1 cellular context compared by ENCODE assay signal in genomic region chr17:4969551-4970231, GRCh38.
TF ChIP-seq lines count a peak whose summit lies in the region.

No MANE protein-coding gene starts in this region.

TF ChIP-seq in HepG2, 621 proteins besides CTCF, POLR2A, EP300 and RAD21 (continues in another document):
- no peak for TF ChIP-seq MTA1 (CRISPR knock-in tag; IDR thresholded peaks at IDR 0.05; ENCODE audit: borderline replicate concordance)
- no peak for TF ChIP-seq PRDM4 (CRISPR knock-in tag; IDR thresholded peaks at IDR 0.05; ENCODE audit: borderline replicate concordance)
- TF ChIP-seq ZNF30 (CRISPR knock-in tag; IDR thresholded peaks at IDR 0.05): no peak
- no peak for TF ChIP-seq NR0B2 (CRISPR knock-in tag; IDR thresholded peaks at IDR 0.05)
- TF ChIP-seq ZNF839 (CRISPR knock-in tag; IDR thresholded peaks at IDR 0.05; ENCODE audit: borderline replicate concordance): no peak
- no peak for TF ChIP-seq STAT5B (CRISPR knock-in tag; IDR thresholded peaks at IDR 0.05)
- TF ChIP-seq FOXP1 (IDR thresholded peaks at IDR 0.05): no peak
- no peak for TF ChIP-seq FOXP1 (CRISPR knock-in tag; IDR thresholded peaks at IDR 0.05)
- TF ChIP-seq RARA (CRISPR knock-in tag; IDR thresholded peaks at IDR 0.05): peak; percentile 66
- TF ChIP-seq NR2F1 (CRISPR knock-in tag; IDR thresholded peaks at IDR 0.05): 0 out of 4 replicates have a peak, but pooled peaks of 1 of the 2 experiments have one; percentile 6
- TF ChIP-seq RNF219 (CRISPR knock-in tag; IDR thresholded peaks at IDR 0.05): no peak
- TF ChIP-seq ARID4A (CRISPR knock-in tag; IDR thresholded peaks at IDR 0.05; ENCODE audit: borderline replicate concordance): peak; percentile 44; the same call in 1 of the 2 replicates
- peak; percentile 23 to 82; a peak in 3 of 4 replicates for TF ChIP-seq REST (IDR thresholded peaks at IDR 0.05; ENCODE audit: borderline replicate concordance in 1 of 2, low read depth in 1 of 2, low read length in 2 of 2)
- TF ChIP-seq ZFX (CRISPR knock-in tag; IDR thresholded peaks at IDR 0.05; ENCODE audit: low read depth): no peak
- TF ChIP-seq TFAP4 (IDR thresholded peaks at IDR 0.05; ENCODE audit: borderline replicate concordance, low read depth): no peak; the same call in 1 of the 2 replicates
- no peak for TF ChIP-seq MTA3 (CRISPR knock-in tag; IDR thresholded peaks at IDR 0.05)
- TF ChIP-seq ZNF451 (CRISPR knock-in tag; IDR thresholded peaks at IDR 0.05): peak; percentile 35
- TF ChIP-seq ZC3H13 (CRISPR knock-in tag; IDR thresholded peaks at IDR 0.05): peak; percentile 49; the same call in 1 of the 2 replicates
- TF ChIP-seq KLF11 (CRISPR knock-in tag; IDR thresholded peaks at IDR 0.05): no peak
- TF ChIP-seq CAMTA2 (CRISPR knock-in tag; IDR thresholded peaks at IDR 0.05; ENCODE audit: borderline replicate concordance): no peak
- TF ChIP-seq RBAK (CRISPR knock-in tag; IDR thresholded peaks at IDR 0.05): no peak
- no peak; the same call in 1 of the 2 replicates for TF ChIP-seq ZGPAT (CRISPR knock-in tag; IDR thresholded peaks at IDR 0.05)
- TF ChIP-seq MIXL1 (CRISPR knock-in tag; IDR thresholded peaks at IDR 0.05): no peak
- 0 out of 2 replicates have a peak, but pooled peaks have one; percentile 31 for TF ChIP-seq PHF8 (CRISPR knock-in tag; IDR thresholded peaks at IDR 0.05)
- peak; percentile 68 for TF ChIP-seq ZNF788 (CRISPR knock-in tag; IDR thresholded peaks at IDR 0.05; ENCODE audit: borderline replicate concordance)
- TF ChIP-seq EZH2 (conservative IDR thresholded peaks at IDR 0.05; ENCODE audit: low read depth, low read length): no peak
- no peak for TF ChIP-seq DMAP1 (CRISPR knock-in tag; IDR thresholded peaks at IDR 0.05)
- TF ChIP-seq ZNF503 (CRISPR knock-in tag; IDR thresholded peaks at IDR 0.05): 0 out of 2 replicates have a peak, but pooled peaks have one; percentile 7
- no peak for TF ChIP-seq FOXA3 (CRISPR knock-in tag; IDR thresholded peaks at IDR 0.05)
- no peak for TF ChIP-seq ZBTB37 (CRISPR knock-in tag; IDR thresholded peaks at IDR 0.05)
- TF ChIP-seq IRX3 (CRISPR knock-in tag; IDR thresholded peaks at IDR 0.05; ENCODE audit: borderline replicate concordance, low read depth): no peak
- no peak; the same call in 1 of the 2 replicates for TF ChIP-seq GABPB1 (CRISPR knock-in tag; IDR thresholded peaks at IDR 0.05)
- TF ChIP-seq PAXIP1 (CRISPR knock-in tag; conservative IDR thresholded peaks at IDR 0.05): peak; percentile 28; the same call in 1 of the 2 replicates
- 0 out of 2 replicates have a peak, but pooled peaks have one; percentile 13 for TF ChIP-seq ZNF263 (CRISPR knock-in tag; IDR thresholded peaks at IDR 0.05)
